In the genomic region with DNA sequence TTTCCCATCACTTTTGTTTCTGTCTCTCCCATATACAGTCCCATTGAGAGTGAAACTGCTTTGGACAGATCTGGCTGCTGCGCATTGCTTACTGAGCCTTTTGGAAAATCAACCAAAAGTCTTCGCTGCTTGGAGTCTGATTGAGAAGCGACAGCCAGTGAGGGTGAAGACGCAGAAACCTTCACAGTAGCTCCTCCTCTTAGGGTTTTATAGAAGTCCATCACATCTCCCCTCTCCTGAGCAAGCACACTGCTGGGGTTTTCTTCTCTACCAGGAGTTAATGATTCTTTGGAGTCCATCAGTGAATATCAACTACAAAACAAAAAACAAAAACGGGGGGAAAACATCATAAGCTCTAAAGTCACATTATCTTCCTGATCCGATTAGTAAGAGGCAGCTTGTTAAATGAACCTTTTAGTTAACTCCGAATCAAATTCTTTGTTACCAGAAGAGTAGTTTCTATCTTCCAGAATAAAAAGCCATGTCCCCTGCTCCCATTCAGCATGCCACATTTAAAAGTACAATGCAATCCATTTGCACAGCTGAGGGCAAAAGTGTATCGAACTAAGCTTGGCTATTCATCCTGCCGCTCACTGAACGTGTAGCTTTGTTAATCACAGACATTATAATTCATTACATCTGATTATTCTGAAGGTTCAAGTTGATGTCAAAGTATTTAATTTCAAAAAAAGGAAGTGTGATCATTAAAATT, we compare ENCODE assay signal across 1 cellular context.
TF ChIP-seq lines count a peak whose summit lies in the region.

No MANE protein-coding gene starts in this region.

TF ChIP-seq in SK-N-SH treated with all-trans-retinoic acid at 6 μM for 48 hours, 23 proteins besides CTCF, POLR2A, EP300 and RAD21 (continued from another document):
- TF ChIP-seq, protein P1, sequence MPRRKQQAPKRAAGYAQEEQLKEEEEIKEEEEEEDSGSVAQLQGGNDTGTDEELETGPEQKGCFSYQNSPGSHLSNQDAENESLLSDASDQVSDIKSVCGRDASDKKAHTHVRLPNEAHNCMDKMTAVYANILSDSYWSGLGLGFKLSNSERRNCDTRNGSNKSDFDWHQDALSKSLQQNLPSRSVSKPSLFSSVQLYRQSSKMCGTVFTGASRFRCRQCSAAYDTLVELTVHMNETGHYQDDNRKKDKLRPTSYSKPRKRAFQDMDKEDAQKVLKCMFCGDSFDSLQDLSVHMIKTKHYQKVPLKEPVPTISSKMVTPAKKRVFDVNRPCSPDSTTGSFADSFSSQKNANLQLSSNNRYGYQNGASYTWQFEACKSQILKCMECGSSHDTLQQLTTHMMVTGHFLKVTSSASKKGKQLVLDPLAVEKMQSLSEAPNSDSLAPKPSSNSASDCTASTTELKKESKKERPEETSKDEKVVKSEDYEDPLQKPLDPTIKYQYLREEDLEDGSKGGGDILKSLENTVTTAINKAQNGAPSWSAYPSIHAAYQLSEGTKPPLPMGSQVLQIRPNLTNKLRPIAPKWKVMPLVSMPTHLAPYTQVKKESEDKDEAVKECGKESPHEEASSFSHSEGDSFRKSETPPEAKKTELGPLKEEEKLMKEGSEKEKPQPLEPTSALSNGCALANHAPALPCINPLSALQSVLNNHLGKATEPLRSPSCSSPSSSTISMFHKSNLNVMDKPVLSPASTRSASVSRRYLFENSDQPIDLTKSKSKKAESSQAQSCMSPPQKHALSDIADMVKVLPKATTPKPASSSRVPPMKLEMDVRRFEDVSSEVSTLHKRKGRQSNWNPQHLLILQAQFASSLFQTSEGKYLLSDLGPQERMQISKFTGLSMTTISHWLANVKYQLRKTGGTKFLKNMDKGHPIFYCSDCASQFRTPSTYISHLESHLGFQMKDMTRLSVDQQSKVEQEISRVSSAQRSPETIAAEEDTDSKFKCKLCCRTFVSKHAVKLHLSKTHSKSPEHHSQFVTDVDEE (CRISPR knock-in tag; IDR thresholded peaks at IDR 0.05) = no peak
- TF ChIP-seq ZNF565 (CRISPR knock-in tag; conservative IDR thresholded peaks at IDR 0.05; ENCODE audit: low read depth) (no peak), TOX (CRISPR knock-in tag; IDR thresholded peaks at IDR 0.05; ENCODE audit: borderline replicate concordance) (no peak)
